11 cellular contexts compared by ENCODE assay signal in genomic region chrX:100625985-100626491, GRCh38. TPM values are rescaled to one million over a fixed set of nuclear protein-coding genes. Genes with fewer than 3 reads are reported as not detected.
DNase-seq lines count a peak whose midpoint lies in the region; ATAC-seq lines count a peak whose summit lies in the region.
"Had no signal": no experiment of that assay in that cellular context is flagged by ENCODE, and none has a peak within 500 bp of the region (broad histone marks: within the 10 kb centered on the region; RNA-seq: fewer than 3 reads in every experiment).

No MANE protein-coding gene starts in this region.

- intact Hi-C loops in aorta (cut with DNase I) = no loop called here

- 80 to 88% methylated on average over 5 of the region's 5 CpGs for WGBS in aorta, 2 donors

- peak; percentile 96 for ATAC-seq in GM18870 (IDR thresholded peaks at IDR 0.05; ENCODE audit: unreplicated experiment)
- peak; percentile 92 for ATAC-seq in GM21737 (IDR thresholded peaks at IDR 0.05; ENCODE audit: unreplicated experiment)
- ATAC-seq in HG03571 (IDR thresholded peaks at IDR 0.05; ENCODE audit: unreplicated experiment) = peak; percentile 94
- no peak for ATAC-seq in aorta (ENCODE audit: low FRiP score)

- H3K4me1 ChIP-seq in aorta (ENCODE audit: control insufficient read depth in 1 of 2, insufficient read depth in 2 of 2, low read length in 2 of 2) = no peaks in the 10 kb centered on the region

- no peaks in the 10 kb centered on the region for H3K27me3 ChIP-seq in aorta (ENCODE audit: control insufficient read depth in 1 of 2, insufficient read depth in 2 of 2, low read length in 1 of 2)
- H3K27me3 ChIP-seq: brain microvascular endothelial cell had no signal

- H3K4me3 ChIP-seq in aorta (ENCODE audit: low read length in 2 of 2) = no peak overlapping the region
- H3K4me3 ChIP-seq: SK-N-MC had no signal

- peak; percentile 11 for DNase-seq in glomerular visceral epithelial cell (ENCODE audit: extremely low spot score)
- no peak for DNase-seq in iPS-NIHi11 (ENCODE audit: low spot score)
- DNase-seq in NCI-H2227 treated with DMSO at 0.1 percent for 48 hours (lab: John Stamatoyannopoulos, UW) = no peak
- DNase-seq in aorta = no peak
- DNase-seq: brain microvascular endothelial cell had no signal

- H3K9me3 ChIP-seq in aorta (ENCODE audit: control insufficient read depth, low read length) = no peaks in the 10 kb centered on the region

- H3K36me3 ChIP-seq in aorta (ENCODE audit: control insufficient read depth in 1 of 2, insufficient read depth in 2 of 2, low read length in 1 of 2) = no peaks in the 10 kb centered on the region
- H3K36me3 ChIP-seq: brain microvascular endothelial cell had no signal

- no peak overlapping the region for H3K27ac ChIP-seq in aorta (ENCODE audit: low read depth in 1 of 2, low read length in 2 of 2)
- H3K27ac ChIP-seq: brain microvascular endothelial cell, SK-N-MC had no signal

RNA-seq across cellular contexts. Expression of gene TSPAN6, which starts 10.6 kb away (rescaled TPM):
- 10 to 100 TPM in 1 of 2 donors, 1 to 10 TPM in 1; 9.5 to 12.2 TPM for total RNA-seq in aorta
- polyA plus RNA-seq in aorta = 1 to 10 TPM; 5.6 to 8.9 TPM

RNA-seq across cellular contexts. Expression of gene SRPX2, which starts 18.0 kb away (rescaled TPM):
- 10 to 100 TPM; 36.8 to 48.2 TPM for total RNA-seq in aorta
- polyA plus RNA-seq in aorta = 10 to 100 TPM; 11.6 to 20.5 TPM
- total RNA-seq: H1 had no signal
- polyA plus RNA-seq: H1 had no signal

RNA-seq across cellular contexts. Expression of gene TNMD, which starts 41.3 kb away (rescaled TPM):
- total RNA-seq in aorta = under 1 TPM; 0.36 TPM
- not detected for polyA plus RNA-seq in aorta
- total RNA-seq: kidney epithelial cell had no signal
